In genomic region chr13:99285432-99286182, GRCh38 we compare ENCODE assay signal across 15 cellular contexts. TPM values are rescaled to one million over a fixed set of nuclear protein-coding genes. Genes with fewer than 3 reads are reported as not detected.
DNase-seq lines count a peak whose midpoint lies in the region; ATAC-seq and TF ChIP-seq lines count a peak whose summit lies in the region.
"Had no signal": no experiment of that assay in that cellular context is flagged by ENCODE, and none has a peak within 500 bp of the region (broad histone marks: within the 10 kb centered on the region; RNA-seq: fewer than 3 reads in every experiment).

No MANE protein-coding gene starts in this region.

- H3K27me3 Mint-ChIP-seq in CD14-positive monocyte (ENCODE audit: low read depth in 3 of 3) (peaks cover 0 to 2% (median 0%) of the 10 kb centered on the region in 3 donors), activated B cell treated with CpG ODN at 0.5 μM for 24 hours (no peaks in the 10 kb centered on the region)
- H3K27me3 Mint-ChIP-seq: type B pancreatic cell had no signal

- H3K27ac Mint-ChIP-seq in CD14-positive monocyte (peak overlapping the region in 5 of 7 donors; percentile 42 to 98 (median 62)), activated B cell treated with CpG ODN at 0.5 μM for 24 hours (peak overlapping the region; percentile 68)
- H3K27ac Mint-ChIP-seq: type B pancreatic cell had no signal

- no peaks in the 10 kb centered on the region for H3K9me3 ChIP-seq in heart right ventricle
- no peaks in the 10 kb centered on the region for H3K9me3 ChIP-seq in osteoblast (ENCODE audit: low read depth, low read length)

- H3K27me3 ChIP-seq in heart right ventricle (no peaks in the 10 kb centered on the region), osteoblast (ENCODE audit: insufficient read depth, low read length) (no peaks in the 10 kb centered on the region)

- CTCF ChIA-PET in activated B cell treated with CpG ODN at 0.5 μM for 24 hours (lab: Charles Lee), result interaction anchor here (2.1 to 2.2 kb wide), 2 partner anchors 16 to 103 kb away, joined by 5 to 11 read pairs; no protein-coding TSS in a partner anchor

- H3K4me3 ChIP-seq in heart right ventricle, result no peak overlapping the region
- no peak overlapping the region for H3K4me3 ChIP-seq in osteoblast (ENCODE audit: insufficient read depth, low read length)

- ATAC-seq in activated B cell treated with CpG ODN at 0.5 μM for 24 hours (ENCODE audit: low read depth), result no peak
- ATAC-seq in heart right ventricle, result peak; percentile 25 to 85 (median 68)
- ATAC-seq in GM21390 (IDR thresholded peaks at IDR 0.05; ENCODE audit: unreplicated experiment), result no peak

- H3K27ac ChIP-seq in heart right ventricle (peak overlapping the region in 8 of 10 donors; percentile 5 to 82 (median 58)), osteoblast (ENCODE audit: low read depth, low read length) (no peak overlapping the region)
- H3K27ac ChIP-seq: VCaP had no signal

- POLR2A ChIA-PET in activated B cell treated with CpG ODN at 0.5 μM for 24 hours (lab: Charles Lee), result interaction anchor here (0.9 to 2.4 kb wide), 9 partner anchors 8 to 90 kb away, joined by 3 to 11 read pairs (median 5); partner anchors contain the start of genes GPR18 and GPR183

- H3K4me2 ChIP-seq in osteoblast (ENCODE audit: insufficient read depth, low read length), result no peak overlapping the region

- H3K36me3 Mint-ChIP-seq in CD14-positive monocyte (peaks cover 28 to 35% of the 10 kb centered on the region in 2 donors), activated B cell treated with CpG ODN at 0.5 μM for 24 hours (ENCODE audit: low read depth) (peaks cover 37% of the 10 kb centered on the region)

- no peaks in the 10 kb centered on the region for H3K79me2 ChIP-seq in osteoblast (ENCODE audit: insufficient read depth, low read length)

- peaks cover 0 to 7% (median 0%) of the 10 kb centered on the region in 9 donors for H3K36me3 ChIP-seq in heart right ventricle
- no peaks in the 10 kb centered on the region for H3K36me3 ChIP-seq in osteoblast (ENCODE audit: insufficient read depth, low read length)

- DNase-seq in CD14-positive monocyte (ENCODE audit: low spot score) (no peak), activated B cell treated with CpG ODN at 0.5 μM for 24 hours (no peak), heart right ventricle (peak in 1 of 2 donors; percentile 44), osteoblast (ENCODE audit: insufficient read length, low spot score, missing footprints) (peak; percentile 48), superior temporal gyrus (ENCODE audit: extremely low spot score) (no peak), DMS153 treated with DMSO at 0.1 percent for 48 hours (lab: John Stamatoyannopoulos, UW; ENCODE audit: unreplicated experiment) (no peak)
- no peak for DNase-seq in activated CD4-positive, alpha-beta T cell treated with anti-CD3 and anti-CD28 coated beads for 4 hours
- DNase-seq: cerebellar nuclear complex, Karpas-422, NCI-H446 treated with DMSO at 0.1 percent for 48 hours had no signal

- H3K4me1 Mint-ChIP-seq in CD14-positive monocyte, result peaks cover 91% of the 10 kb centered on the region
- peaks cover 96% of the 10 kb centered on the region for H3K4me1 Mint-ChIP-seq in activated B cell treated with CpG ODN at 0.5 μM for 24 hours

- H3K9me3 Mint-ChIP-seq in CD14-positive monocyte (no peaks in the 10 kb centered on the region), activated B cell treated with CpG ODN at 0.5 μM for 24 hours (peaks cover 3% of the 10 kb centered on the region)
- H3K9me3 Mint-ChIP-seq: type B pancreatic cell had no signal

- 59 to 61% methylated on average over 10 of the region's 10 CpGs for WGBS in heart right ventricle, 2 donors

- no peak overlapping the region for H2AFZ ChIP-seq in osteoblast (ENCODE audit: low read length)

- no peak for TF ChIP-seq CTCF in CD14-positive monocyte (IDR thresholded peaks at IDR 0.05)
- no peak for TF ChIP-seq CTCF in activated B cell treated with CpG ODN at 0.5 μM for 24 hours (IDR thresholded peaks at IDR 0.05)
- TF ChIP-seq CTCF in heart right ventricle (IDR thresholded peaks at IDR 0.05), result no peak
- TF ChIP-seq CTCF in osteoblast (IDR thresholded peaks at IDR 0.05; ENCODE audit: extremely low read depth, low read depth, low read length), result no peak

- intact Hi-C loops in CD14-positive monocyte (cut with micrococcal nuclease), result loop anchor here in 1 of 2 donors (10.0 kb wide), 1 partner anchor 89 kb away; no protein-coding TSS in a partner anchor
- intact Hi-C loops in activated B cell treated with CpG ODN at 0.5 μM for 24 hours (cut with micrococcal nuclease), result no loop called here
- intact Hi-C loops in heart right ventricle (cut with DNase I), result no loop called here

- no peak overlapping the region for H3K4me3 Mint-ChIP-seq in CD14-positive monocyte
- H3K4me3 Mint-ChIP-seq in activated B cell treated with CpG ODN at 0.5 μM for 24 hours, result no peak overlapping the region
- H3K4me3 Mint-ChIP-seq: type B pancreatic cell had no signal

- no peaks in the 10 kb centered on the region for H4K20me1 ChIP-seq in osteoblast (ENCODE audit: insufficient read depth, low read length)

- H3K4me1 ChIP-seq in heart right ventricle (peaks cover 4 to 98% (median 59%) of the 10 kb centered on the region in 9 donors), osteoblast (ENCODE audit: insufficient read depth, low read length) (peaks cover 22% of the 10 kb centered on the region)

RNA-seq across cellular contexts. Expression of gene GPR183, which starts 21.6 kb away (rescaled TPM):
- polyA plus RNA-seq in CD14-positive monocyte (100 to 1,000 TPM; 190 to 288 TPM), heart right ventricle (1 to 10 TPM; 2.2 to 2.6 TPM)
- total RNA-seq in activated B cell treated with CpG ODN at 0.5 μM for 24 hours (84.5 and 86.4 TPM in 2 replicates), heart right ventricle (1 to 10 TPM in 8 of 10 donors, under 1 TPM in 2; 0.49 to 8.6 (median 1.6) TPM), osteoblast (0.29 and 0.36 TPM in 2 replicates)
- total RNA-seq: endothelial cell of umbilical vein had no signal

RNA-seq across cellular contexts. Expression of gene GPR18, which starts 27.4 kb away (rescaled TPM):
- polyA plus RNA-seq in CD14-positive monocyte (1 to 10 TPM; 1.7 to 2.2 TPM), heart right ventricle (not detected)
- total RNA-seq in activated B cell treated with CpG ODN at 0.5 μM for 24 hours (29.0 and 32.4 TPM in 2 replicates), heart right ventricle (under 1 TPM in 1 of 10 donors, not detected in 9; 0.95 TPM), osteoblast (under 0.01 TPM in 1 of 2 replicates, not detected in the other)
- total RNA-seq: endothelial cell of umbilical vein had no signal
- polyA plus RNA-seq: AG04450, endothelial cell of umbilical vein had no signal

Comparison
In these comparisons a context has a peak if more than half of its experiments do, and no peak if none do; other contexts are left out.
1. ATAC-seq: peak in heart right ventricle (8 of 8); none in activated B cell treated with CpG ODN at 0.5 μM for 24 hours (single experiment) and GM21390 (single experiment).
2. RNA of gene GPR18, which starts 27.4 kb away (total RNA-seq): 29.0 to 32.4 TPM in activated B cell treated with CpG ODN at 0.5 μM for 24 hours; 0.95 TPM in heart right ventricle and under 0.01 TPM in osteoblast; every median in the first group is over 10 times any median in the second.